ENCODE assay signal across 16 cellular contexts in the genomic region with DNA sequence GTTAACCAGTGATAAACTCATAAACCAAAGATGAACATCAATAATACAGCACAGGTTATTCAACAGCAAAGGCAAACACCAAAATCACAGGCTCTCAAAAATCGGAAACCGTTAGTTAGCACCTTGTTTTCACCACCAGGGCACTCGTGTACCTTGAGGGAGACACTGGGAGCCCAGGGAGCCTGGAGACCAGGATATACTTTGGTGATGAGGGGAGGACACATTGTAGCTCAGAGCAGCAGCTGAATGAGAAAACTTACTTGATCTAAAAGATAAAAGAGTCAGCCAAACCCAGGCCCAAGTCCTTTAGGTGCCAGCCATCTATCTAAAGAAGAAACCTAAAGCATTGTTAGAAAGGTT. TPM values are rescaled to one million over a fixed set of nuclear protein-coding genes. Genes with fewer than 3 reads are reported as not detected.
DNase-seq lines count a peak whose midpoint lies in the region; TF ChIP-seq lines count a peak whose summit lies in the region.
"Had no signal": no experiment of that assay in that cellular context is flagged by ENCODE, and none has a peak within 500 bp of the region (broad histone marks: within the 10 kb centered on the region; RNA-seq: fewer than 3 reads in every experiment).

No MANE protein-coding gene starts in this region.

- H3K4me3 ChIP-seq in DOHH2 (ENCODE audit: low read length), result peak overlapping the region; percentile 40
- peak overlapping the region; percentile 68 for H3K4me3 ChIP-seq in endocrine pancreas (ENCODE audit: control insufficient read depth, insufficient read depth, low read length)
- H3K4me3 ChIP-seq in prostate gland, result no peak overlapping the region
- H3K4me3 ChIP-seq: cardiac muscle cell had no signal

- H3K27me3 ChIP-seq in DOHH2 (ENCODE audit: control insufficient read depth, low read length), result no peaks in the 10 kb centered on the region
- no peaks in the 10 kb centered on the region for H3K27me3 ChIP-seq in endocrine pancreas (ENCODE audit: control insufficient read depth, insufficient read depth, low read length)
- H3K27me3 ChIP-seq in prostate gland (replicated peaks; ENCODE audit: insufficient read depth), result no peaks in the 10 kb centered on the region
- H3K27me3 ChIP-seq: cardiac muscle cell had no signal

- TF ChIP-seq CTCF in DOHH2 (IDR thresholded peaks at IDR 0.05; ENCODE audit: low read depth, low read length, poor library complexity, severe bottlenecking), result no peak
- TF ChIP-seq CTCF in prostate gland (IDR thresholded peaks at IDR 0.05), result no peak
- TF ChIP-seq CTCF in Calu3 (IDR thresholded peaks at IDR 0.05; ENCODE audit: unreplicated experiment), result no peak

- H3K27ac ChIP-seq in DOHH2 (ENCODE audit: low read depth, low read length) (peak overlapping the region; percentile 50), prostate gland (peak overlapping the region; percentile 51)
- H3K27ac ChIP-seq: C4-2B, cardiac muscle cell had no signal

- peaks cover 6% of the 10 kb centered on the region for H3K36me3 Mint-ChIP-seq in Calu3 (ENCODE audit: insufficient read depth, unreplicated experiment)

- TF ChIP-seq POLR2A in prostate gland (IDR thresholded peaks at IDR 0.05), result no peak

- H3K9ac ChIP-seq in endocrine pancreas (ENCODE audit: control insufficient read depth, insufficient read depth, low read length), result no peak overlapping the region

- H3K4me1 Mint-ChIP-seq in Calu3 (ENCODE audit: low read depth, unreplicated experiment), result peaks cover 38% of the 10 kb centered on the region

- H3K27me3 Mint-ChIP-seq in Calu3 (ENCODE audit: unreplicated experiment), result peaks cover 86% of the 10 kb centered on the region

- DNase-seq in NCI-H1092 (lab: John Stamatoyannopoulos, UW), result peak; percentile 6
- DNase-seq in prostate gland (ENCODE audit: low spot score), result no peak
- no peak for DNase-seq in GDM1 (lab: John Stamatoyannopoulos, UW)
- no peak for DNase-seq in Calu3
- DNase-seq in activated T-cell treated with anti-CD3 and anti-CD28 coated beads, Interleukin-2, amount 50 U/mL, for 48 hours, result no peak
- DNase-seq: activated naive CD4-positive, alpha-beta T cell treated with anti-CD3 and anti-CD28 coated beads for 36 hours; NCI-H1105; NCI-H774; SIG-M5; stimulated activated CD4-positive, alpha-beta T cell treated with anti-CD3 and anti-CD28 coated beads, Interleukin-2, amount 100 ng/mL, for 48 hours; stimulated activated naive CD4-positive, alpha-beta T cell had no signal

- H3K4me1 ChIP-seq in DOHH2 (ENCODE audit: control insufficient read depth, low read length), result peaks cover 100% of the 10 kb centered on the region
- H3K4me1 ChIP-seq in endocrine pancreas (ENCODE audit: control insufficient read depth, insufficient read depth, low read length), result peaks cover 6% of the 10 kb centered on the region
- H3K4me1 ChIP-seq in prostate gland (replicated peaks), result peaks cover 6% of the 10 kb centered on the region

- CTCF ChIA-PET in Calu3 (lab: Charles Lee), result no interaction called here

- peaks cover 100% of the 10 kb centered on the region for H3K79me2 ChIP-seq in DOHH2 (ENCODE audit: control insufficient read depth, low read length)

- no peak overlapping the region for H3K4me3 Mint-ChIP-seq in Calu3 (ENCODE audit: low read depth, unreplicated experiment)
- H3K4me3 Mint-ChIP-seq: activated naive CD4-positive, alpha-beta T cell treated with anti-CD3 and anti-CD28 coated beads for 36 hours had no signal

- 15% methylated on average over 3 of the region's 3 CpGs for WGBS in prostate gland

- H3K36me3 ChIP-seq in DOHH2 (ENCODE audit: control insufficient read depth, low read length) (peaks cover 99% of the 10 kb centered on the region), endocrine pancreas (ENCODE audit: control insufficient read depth, insufficient read depth, low read length) (no peaks in the 10 kb centered on the region), prostate gland (no peaks in the 10 kb centered on the region)
- H3K36me3 ChIP-seq: cardiac muscle cell had no signal

- no peaks in the 10 kb centered on the region for H3K9me2 ChIP-seq in DOHH2 (replicated peaks; ENCODE audit: control insufficient read depth, low read length)

- peak overlapping the region; percentile 67 for H3K4me2 ChIP-seq in DOHH2 (ENCODE audit: low read length)

- no peaks in the 10 kb centered on the region for H3K9me3 ChIP-seq in DOHH2 (ENCODE audit: control insufficient read depth, insufficient read depth, low read length)
- H3K9me3 ChIP-seq in endocrine pancreas (ENCODE audit: control insufficient read depth, low read length), result no peaks in the 10 kb centered on the region
- H3K9me3 ChIP-seq in prostate gland, result no peaks in the 10 kb centered on the region

- H3K9me3 Mint-ChIP-seq in Calu3 (ENCODE audit: low read depth, unreplicated experiment), result no peaks in the 10 kb centered on the region
- H3K9me3 Mint-ChIP-seq: activated naive CD4-positive, alpha-beta T cell treated with anti-CD3 and anti-CD28 coated beads for 36 hours had no signal

- BruUV-seq in Calu3 (replicated peaks; lab: Mats Ljungman, UMichigan), result no TSS peak

- peaks cover 65% of the 10 kb centered on the region for H4K20me1 ChIP-seq in DOHH2 (ENCODE audit: control insufficient read depth, insufficient read depth, low read depth, low read length)

- intact Hi-C loops in prostate gland (cut with DNase I), result no loop called here
- intact Hi-C loops in Calu3 (cut with micrococcal nuclease; ENCODE audit: unreplicated experiment), result no loop called here

- H3K27ac Mint-ChIP-seq in Calu3 (ENCODE audit: unreplicated experiment), result no peak overlapping the region
- H3K27ac Mint-ChIP-seq: activated naive CD4-positive, alpha-beta T cell treated with anti-CD3 and anti-CD28 coated beads for 36 hours had no signal

- H3F3A ChIP-seq in DOHH2 (ENCODE audit: control insufficient read depth, insufficient read depth), result peaks cover 31% of the 10 kb centered on the region

RNA-seq across cellular contexts. Expression of a gene that starts 19.4 kb away (rescaled TPM):
- 10 to 100 TPM; 14.6 to 22.2 TPM for total RNA-seq in prostate gland
- 8.1 and 8.5 TPM in 2 replicates for total RNA-seq in Calu3 (2022)
- total RNA-seq: HepG2 had no signal

Comparison
In these comparisons a context has a peak if more than half of its experiments do, and no peak if none do; other contexts are left out.
1. H3K4me3 ChIP-seq: peak in DOHH2 (single experiment) and endocrine pancreas (single experiment); none in prostate gland (0 of 2).